ENCODE assay signal across 2 cellular contexts in the genomic region with DNA sequence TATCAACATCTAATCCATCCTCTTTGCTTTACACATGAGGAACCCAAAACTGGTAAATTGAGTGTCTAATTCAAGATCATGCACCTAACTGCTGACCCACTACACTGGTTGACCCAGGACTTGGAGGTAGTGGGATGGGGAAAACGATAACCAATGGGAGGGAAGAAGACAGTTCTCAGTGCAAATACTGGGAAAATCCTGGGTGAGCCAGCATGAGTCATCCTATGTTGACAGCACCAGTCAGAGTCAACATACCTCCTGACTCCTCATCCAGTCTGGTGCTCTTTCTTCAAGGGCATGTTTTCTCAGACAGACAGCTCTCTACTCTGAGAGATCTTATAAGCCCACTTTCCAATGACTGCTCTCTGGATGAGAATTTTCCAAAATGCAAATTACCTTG.
TF ChIP-seq lines count a peak whose summit lies in the region.

No MANE protein-coding gene starts in this region.

TF ChIP-seq in IMR-90, 13 proteins besides CTCF, POLR2A, EP300 and RAD21 (continued from another document):
- TF ChIP-seq FOS (IDR thresholded peaks at IDR 0.05; ENCODE audit: low read depth, low read length) (peak; percentile 96), MXI1 (IDR thresholded peaks at IDR 0.05; ENCODE audit: borderline replicate concordance, low read depth, low read length) (0 out of 2 replicates have a peak, but pooled peaks have one; percentile 14)

TF ChIP-seq in HepG2, 621 proteins besides CTCF, POLR2A, EP300 and RAD21 (continued from another document and continues in another):
- TF ChIP-seq, protein P1, sequence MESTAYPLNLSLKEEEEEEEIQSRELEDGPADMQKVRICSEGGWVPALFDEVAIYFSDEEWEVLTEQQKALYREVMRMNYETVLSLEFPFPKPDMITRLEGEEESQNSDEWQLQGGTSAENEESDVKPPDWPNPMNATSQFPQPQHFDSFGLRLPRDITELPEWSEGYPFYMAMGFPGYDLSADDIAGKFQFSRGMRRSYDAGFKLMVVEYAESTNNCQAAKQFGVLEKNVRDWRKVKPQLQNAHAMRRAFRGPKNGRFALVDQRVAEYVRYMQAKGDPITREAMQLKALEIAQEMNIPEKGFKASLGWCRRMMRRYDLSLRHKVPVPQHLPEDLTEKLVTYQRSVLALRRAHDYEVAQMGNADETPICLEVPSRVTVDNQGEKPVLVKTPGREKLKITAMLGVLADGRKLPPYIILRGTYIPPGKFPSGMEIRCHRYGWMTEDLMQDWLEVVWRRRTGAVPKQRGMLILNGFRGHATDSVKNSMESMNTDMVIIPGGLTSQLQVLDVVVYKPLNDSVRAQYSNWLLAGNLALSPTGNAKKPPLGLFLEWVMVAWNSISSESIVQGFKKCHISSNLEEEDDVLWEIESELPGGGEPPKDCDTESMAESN (CRISPR knock-in tag; conservative IDR thresholded peaks at IDR 0.05), result no peak
- TF ChIP-seq PHF8 (CRISPR knock-in tag; IDR thresholded peaks at IDR 0.05) (no peak), MIER3 (CRISPR knock-in tag; IDR thresholded peaks at IDR 0.05; ENCODE audit: borderline replicate concordance) (peak; percentile 60; the same call in 1 of the 2 replicates), ISX (CRISPR knock-in tag; conservative IDR thresholded peaks at IDR 0.05) (no peak), TCF7 (IDR thresholded peaks at IDR 0.05; ENCODE audit: low read depth) (no peak), GABPA (IDR thresholded peaks at IDR 0.05; ENCODE audit: low read depth, low read length) (no peak), GABPA (CRISPR knock-in tag; IDR thresholded peaks at IDR 0.05; ENCODE audit: low read depth) (no peak), ZFP62 (CRISPR knock-in tag; IDR thresholded peaks at IDR 0.05) (no peak), CEBPG (CRISPR knock-in tag; IDR thresholded peaks at IDR 0.05) (peak; percentile 31; the same call in 1 of the 2 replicates), TP53 (CRISPR knock-in tag; conservative IDR thresholded peaks at IDR 0.05) (no peak), TAF1 (CRISPR knock-in tag; IDR thresholded peaks at IDR 0.05) (no peak), ZNF225 (CRISPR knock-in tag; IDR thresholded peaks at IDR 0.05) (no peak), ZNF230 (CRISPR knock-in tag; IDR thresholded peaks at IDR 0.05) (no peak), JUNB (CRISPR knock-in tag; IDR thresholded peaks at IDR 0.05; ENCODE audit: borderline replicate concordance) (peak; percentile 93), SOX6 (IDR thresholded peaks at IDR 0.05) (no peak), SOX6 (CRISPR knock-in tag; IDR thresholded peaks at IDR 0.05) (peak; percentile 32; the same call in 1 of the 2 replicates), ZNF740 (CRISPR knock-in tag; IDR thresholded peaks at IDR 0.05) (no peak), HMG20A (CRISPR knock-in tag; IDR thresholded peaks at IDR 0.05; ENCODE audit: borderline replicate concordance) (peak; percentile 82), HOMEZ (CRISPR knock-in tag; IDR thresholded peaks at IDR 0.05; ENCODE audit: low read depth) (peak; percentile 98), HNRNPL (IDR thresholded peaks at IDR 0.05; ENCODE audit: low read depth, low read length) (no peak), HDAC1 (CRISPR knock-in tag; IDR thresholded peaks at IDR 0.05) (peak; percentile 40; the same call in 1 of the 2 replicates), ZNF687 (CRISPR knock-in tag; IDR thresholded peaks at IDR 0.05) (no peak), KAT8 (CRISPR knock-in tag; IDR thresholded peaks at IDR 0.05) (peak; percentile 67), CSRNP1 (CRISPR knock-in tag; IDR thresholded peaks at IDR 0.05) (no peak), RARA (CRISPR knock-in tag; IDR thresholded peaks at IDR 0.05) (peak; percentile 71), MXI1 (IDR thresholded peaks at IDR 0.05; ENCODE audit: borderline replicate concordance, low read depth, low read length) (peak; percentile 53; the same call in 1 of the 3 replicates), TARDBP (CRISPR knock-in tag; IDR thresholded peaks at IDR 0.05) (no peak), FOSL2 (CRISPR knock-in tag; IDR thresholded peaks at IDR 0.05) (peak; percentile 100), KLF16 (CRISPR knock-in tag; IDR thresholded peaks at IDR 0.05) (peak in 1 of 2 experiments; percentile 42; a peak in 1 of 4 replicates), NFYB (CRISPR knock-in tag; IDR thresholded peaks at IDR 0.05) (peak; percentile 55; the same call in 1 of the 2 replicates), FOXP4 (CRISPR knock-in tag; IDR thresholded peaks at IDR 0.05) (peak; percentile 55; the same call in 1 of the 2 replicates), RARG (CRISPR knock-in tag; IDR thresholded peaks at IDR 0.05; ENCODE audit: low read depth) (no peak), SKI (IDR thresholded peaks at IDR 0.05; ENCODE audit: partially characterized antibody) (peak; percentile 60), TEAD3 (CRISPR knock-in tag; optimal IDR thresholded peaks at IDR 0.05; ENCODE audit: borderline replicate concordance) (peak; percentile 75), CREBL2 (CRISPR knock-in tag; IDR thresholded peaks at IDR 0.05; ENCODE audit: borderline replicate concordance) (no peak), MBD4 (IDR thresholded peaks at IDR 0.05; ENCODE audit: borderline replicate concordance, low read length) (no peak), NCOA2 (CRISPR knock-in tag; IDR thresholded peaks at IDR 0.05) (peak; percentile 52; the same call in 1 of the 2 replicates), XRCC5 (optimal IDR thresholded peaks at IDR 0.05; ENCODE audit: low read length) (peak; percentile 20), DPF2 (CRISPR knock-in tag; IDR thresholded peaks at IDR 0.05; ENCODE audit: borderline replicate concordance, low read depth) (peak; percentile 25; the same call in 1 of the 2 replicates), RBM39 (IDR thresholded peaks at IDR 0.05; ENCODE audit: low read depth, low read length, poor library complexity, severe bottlenecking) (no peak), HNRNPK (IDR thresholded peaks at IDR 0.05; ENCODE audit: low read depth, low read length, poor library complexity, severe bottlenecking) (no peak), ZNF761 (CRISPR knock-in tag; conservative IDR thresholded peaks at IDR 0.05) (no peak), BRD4 (CRISPR knock-in tag; IDR thresholded peaks at IDR 0.05) (no peak), SIX4 (CRISPR knock-in tag; IDR thresholded peaks at IDR 0.05) (no peak)
- TF ChIP-seq, protein P2, sequence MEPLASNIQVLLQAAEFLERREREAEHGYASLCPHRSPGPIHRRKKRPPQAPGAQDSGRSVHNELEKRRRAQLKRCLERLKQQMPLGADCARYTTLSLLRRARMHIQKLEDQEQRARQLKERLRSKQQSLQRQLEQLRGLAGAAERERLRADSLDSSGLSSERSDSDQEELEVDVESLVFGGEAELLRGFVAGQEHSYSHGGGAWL (CRISPR knock-in tag; IDR thresholded peaks at IDR 0.05), result no peak
- TF ChIP-seq, protein P3, sequence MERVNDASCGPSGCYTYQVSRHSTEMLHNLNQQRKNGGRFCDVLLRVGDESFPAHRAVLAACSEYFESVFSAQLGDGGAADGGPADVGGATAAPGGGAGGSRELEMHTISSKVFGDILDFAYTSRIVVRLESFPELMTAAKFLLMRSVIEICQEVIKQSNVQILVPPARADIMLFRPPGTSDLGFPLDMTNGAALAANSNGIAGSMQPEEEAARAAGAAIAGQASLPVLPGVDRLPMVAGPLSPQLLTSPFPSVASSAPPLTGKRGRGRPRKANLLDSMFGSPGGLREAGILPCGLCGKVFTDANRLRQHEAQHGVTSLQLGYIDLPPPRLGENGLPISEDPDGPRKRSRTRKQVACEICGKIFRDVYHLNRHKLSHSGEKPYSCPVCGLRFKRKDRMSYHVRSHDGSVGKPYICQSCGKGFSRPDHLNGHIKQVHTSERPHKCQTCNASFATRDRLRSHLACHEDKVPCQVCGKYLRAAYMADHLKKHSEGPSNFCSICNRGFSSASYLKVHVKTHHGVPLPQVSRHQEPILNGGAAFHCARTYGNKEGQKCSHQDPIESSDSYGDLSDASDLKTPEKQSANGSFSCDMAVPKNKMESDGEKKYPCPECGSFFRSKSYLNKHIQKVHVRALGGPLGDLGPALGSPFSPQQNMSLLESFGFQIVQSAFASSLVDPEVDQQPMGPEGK (CRISPR knock-in tag; IDR thresholded peaks at IDR 0.05), result peak; percentile 20; the same call in 1 of the 2 replicates
- TF ChIP-seq, protein P4, sequence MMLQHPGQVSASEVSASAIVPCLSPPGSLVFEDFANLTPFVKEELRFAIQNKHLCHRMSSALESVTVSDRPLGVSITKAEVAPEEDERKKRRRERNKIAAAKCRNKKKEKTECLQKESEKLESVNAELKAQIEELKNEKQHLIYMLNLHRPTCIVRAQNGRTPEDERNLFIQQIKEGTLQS (CRISPR knock-in tag; IDR thresholded peaks at IDR 0.05), result peak; percentile 96
- TF ChIP-seq, protein P5, sequence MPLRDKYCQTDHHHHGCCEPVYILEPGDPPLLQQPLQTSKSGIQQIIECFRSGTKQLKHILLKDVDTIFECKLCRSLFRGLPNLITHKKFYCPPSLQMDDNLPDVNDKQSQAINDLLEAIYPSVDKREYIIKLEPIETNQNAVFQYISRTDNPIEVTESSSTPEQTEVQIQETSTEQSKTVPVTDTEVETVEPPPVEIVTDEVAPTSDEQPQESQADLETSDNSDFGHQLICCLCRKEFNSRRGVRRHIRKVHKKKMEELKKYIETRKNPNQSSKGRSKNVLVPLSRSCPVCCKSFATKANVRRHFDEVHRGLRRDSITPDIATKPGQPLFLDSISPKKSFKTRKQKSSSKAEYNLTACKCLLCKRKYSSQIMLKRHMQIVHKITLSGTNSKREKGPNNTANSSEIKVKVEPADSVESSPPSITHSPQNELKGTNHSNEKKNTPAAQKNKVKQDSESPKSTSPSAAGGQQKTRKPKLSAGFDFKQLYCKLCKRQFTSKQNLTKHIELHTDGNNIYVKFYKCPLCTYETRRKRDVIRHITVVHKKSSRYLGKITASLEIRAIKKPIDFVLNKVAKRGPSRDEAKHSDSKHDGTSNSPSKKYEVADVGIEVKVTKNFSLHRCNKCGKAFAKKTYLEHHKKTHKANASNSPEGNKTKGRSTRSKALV (CRISPR knock-in tag; IDR thresholded peaks at IDR 0.05), result no peak
